ENCODE assay signal across 1 cellular context in genomic region chr22:26673485-26673884, GRCh38.
TF ChIP-seq lines count a peak whose summit lies in the region.

No MANE protein-coding gene starts in this region.

TF ChIP-seq in GM12878, 131 proteins besides CTCF, POLR2A, EP300 and RAD21:
- TF ChIP-seq SP1 (IDR thresholded peaks at IDR 0.05; ENCODE audit: low read depth, low read length) (no peak), ZNF217 (IDR thresholded peaks at IDR 0.05) (no peak), PML (IDR thresholded peaks at IDR 0.05; ENCODE audit: low read length) (0 out of 2 replicates have a peak, but pooled peaks have one; percentile 3), GABPA (IDR thresholded peaks at IDR 0.05; ENCODE audit: low read depth) (no peak), SIN3A (IDR thresholded peaks at IDR 0.05; ENCODE audit: low read depth, low read length) (0 out of 2 replicates have a peak, but pooled peaks have one; percentile 35)
